Comparison of ENCODE assay signal across 1 cellular context in genomic region chr14:59540852-59541251, GRCh38.
TF ChIP-seq lines count a peak whose summit lies in the region.

No MANE protein-coding gene starts in this region.

TF ChIP-seq in SK-N-SH, 30 proteins besides CTCF, POLR2A, EP300 and RAD21 (continued from another document):
- TF ChIP-seq, protein P1, sequence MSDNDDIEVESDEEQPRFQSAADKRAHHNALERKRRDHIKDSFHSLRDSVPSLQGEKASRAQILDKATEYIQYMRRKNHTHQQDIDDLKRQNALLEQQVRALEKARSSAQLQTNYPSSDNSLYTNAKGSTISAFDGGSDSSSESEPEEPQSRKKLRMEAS (IDR thresholded peaks at IDR 0.05; ENCODE audit: low read depth): no peak
- TF ChIP-seq, protein P2, sequence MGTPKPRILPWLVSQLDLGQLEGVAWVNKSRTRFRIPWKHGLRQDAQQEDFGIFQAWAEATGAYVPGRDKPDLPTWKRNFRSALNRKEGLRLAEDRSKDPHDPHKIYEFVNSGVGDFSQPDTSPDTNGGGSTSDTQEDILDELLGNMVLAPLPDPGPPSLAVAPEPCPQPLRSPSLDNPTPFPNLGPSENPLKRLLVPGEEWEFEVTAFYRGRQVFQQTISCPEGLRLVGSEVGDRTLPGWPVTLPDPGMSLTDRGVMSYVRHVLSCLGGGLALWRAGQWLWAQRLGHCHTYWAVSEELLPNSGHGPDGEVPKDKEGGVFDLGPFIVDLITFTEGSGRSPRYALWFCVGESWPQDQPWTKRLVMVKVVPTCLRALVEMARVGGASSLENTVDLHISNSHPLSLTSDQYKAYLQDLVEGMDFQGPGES (IDR thresholded peaks at IDR 0.05; ENCODE audit: low read depth, low read length): no peak
- TF ChIP-seq YY1 (IDR thresholded peaks at IDR 0.05; ENCODE audit: low read depth): no peak
- no peak for TF ChIP-seq GATA2 (CRISPR knock-in tag; IDR thresholded peaks at IDR 0.05)
- no peak for TF ChIP-seq SIN3A (IDR thresholded peaks at IDR 0.05; ENCODE audit: borderline replicate concordance, low read depth, low read length)
- TF ChIP-seq FOXJ3 (CRISPR knock-in tag; IDR thresholded peaks at IDR 0.05): no peak
- no peak for TF ChIP-seq JUND (IDR thresholded peaks at IDR 0.05)
- TF ChIP-seq EZH2phosphoT487 (IDR thresholded peaks at IDR 0.05; ENCODE audit: borderline replicate concordance, low read depth): no peak
- no peak for TF ChIP-seq GABPA (IDR thresholded peaks at IDR 0.05; ENCODE audit: low read depth)
